In the genomic region with DNA sequence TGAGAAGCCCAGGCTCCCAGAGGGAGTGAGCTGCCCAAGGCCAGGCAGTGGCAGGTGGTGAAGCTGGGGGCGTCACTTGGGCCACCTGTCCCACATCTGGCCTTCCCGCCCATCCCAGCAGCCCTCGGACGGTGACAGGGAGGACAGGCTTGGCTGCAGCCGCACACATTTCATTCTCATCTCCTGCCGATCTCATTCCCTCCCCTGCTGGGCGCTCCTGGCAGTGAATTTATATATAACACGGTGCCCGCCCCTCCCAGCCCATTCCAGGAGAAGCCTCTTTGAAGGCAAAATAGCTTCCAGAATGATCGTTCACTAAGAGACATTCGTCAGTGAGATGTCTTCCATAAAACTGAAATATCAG, we compare ENCODE assay signal across 20 cellular contexts.
"Had no signal": no experiment of that assay in that cellular context is flagged by ENCODE, and none has a peak within 500 bp of the region (broad histone marks: within the 10 kb centered on the region; RNA-seq: fewer than 3 reads in every experiment).

No MANE protein-coding gene starts in this region.

- H3K4me3 ChIP-seq: gastroesophageal sphincter, heart left ventricle, left ventricle myocardium inferior, ovary, psoas muscle, testis, upper lobe of left lung had no signal

- DNase-seq: activated CD4-positive, alpha-beta T cell treated with anti-CD3 and anti-CD28 coated beads, Interleukin-2, amount 50 U/mL, for 1 hour; activated naive CD4-positive, alpha-beta T cell treated with anti-CD3 and anti-CD28 coated beads for 36 hours; anterior cingulate cortex; brain microvascular endothelial cell; effector CD4-positive, alpha-beta T cell; heart left ventricle; left ventricle myocardium inferior; mesenchymal stem cell; naive thymus-derived CD8-positive, alpha-beta T cell; psoas muscle; stimulated activated CD4-positive, alpha-beta T cell treated with anti-CD3 and anti-CD28 coated beads, Interleukin-4, amount 100 ng/mL, for 24 hours; T1000; testis had no signal

- H3K27me3 ChIP-seq: brain microvascular endothelial cell, ovary, testis, upper lobe of left lung had no signal

- H3K9me3 ChIP-seq: gastroesophageal sphincter, heart left ventricle, left ventricle myocardium inferior, ovary, psoas muscle, testis, upper lobe of left lung had no signal

- H3K4me3 Mint-ChIP-seq: activated naive CD4-positive, alpha-beta T cell treated with anti-CD3 and anti-CD28 coated beads for 36 hours; activated T-helper 17 cell treated with anti-CD3 and anti-CD28 coated beads, Interleukin-2, amount 50 U/mL, for 72 hours; central memory CD8-positive, alpha-beta T cell; naive thymus-derived CD8-positive, alpha-beta T cell; stimulated activated effector memory CD8-positive, alpha-beta T cell treated with anti-CD3 and anti-CD28 coated beads, Interleukin-12 subunit alpha, Interleukin-12 subunit beta, amount 100 ng/mL, for 72 hours had no signal

- H3K36me3 Mint-ChIP-seq: naive thymus-derived CD8-positive, alpha-beta T cell; stimulated activated effector memory CD8-positive, alpha-beta T cell treated with anti-CD3 and anti-CD28 coated beads, Interleukin-12 subunit alpha, Interleukin-12 subunit beta, amount 100 ng/mL, for 72 hours had no signal

- H3K4me1 ChIP-seq: heart left ventricle, left ventricle myocardium inferior, psoas muscle, testis, upper lobe of left lung had no signal

- H3K9me3 Mint-ChIP-seq: activated naive CD4-positive, alpha-beta T cell treated with anti-CD3 and anti-CD28 coated beads for 36 hours; activated T-helper 17 cell treated with anti-CD3 and anti-CD28 coated beads, Interleukin-2, amount 50 U/mL, for 72 hours; central memory CD8-positive, alpha-beta T cell; stimulated activated effector memory CD8-positive, alpha-beta T cell treated with anti-CD3 and anti-CD28 coated beads, Interleukin-12 subunit alpha, Interleukin-12 subunit beta, amount 100 ng/mL, for 72 hours had no signal

- ATAC-seq: activated T-helper 17 cell treated with anti-CD3 and anti-CD28 coated beads, Interleukin-2, amount 50 U/mL, for 72 hours; gastroesophageal sphincter; heart left ventricle; naive thymus-derived CD8-positive, alpha-beta T cell; psoas muscle; sciatic nerve; stimulated activated effector memory CD8-positive, alpha-beta T cell treated with anti-CD3 and anti-CD28 coated beads, Interleukin-12 subunit alpha, Interleukin-12 subunit beta, amount 100 ng/mL, for 72 hours had no signal

- H3K4me1 Mint-ChIP-seq: activated T-helper 17 cell treated with anti-CD3 and anti-CD28 coated beads, Interleukin-2, amount 50 U/mL, for 72 hours; central memory CD8-positive, alpha-beta T cell; naive thymus-derived CD8-positive, alpha-beta T cell; stimulated activated effector memory CD8-positive, alpha-beta T cell treated with anti-CD3 and anti-CD28 coated beads, Interleukin-12 subunit alpha, Interleukin-12 subunit beta, amount 100 ng/mL, for 72 hours had no signal

- H3K36me3 ChIP-seq: brain microvascular endothelial cell, gastroesophageal sphincter, heart left ventricle, left ventricle myocardium inferior, ovary, upper lobe of left lung had no signal

- H3K27ac Mint-ChIP-seq: activated naive CD4-positive, alpha-beta T cell treated with anti-CD3 and anti-CD28 coated beads for 36 hours; activated T-helper 17 cell treated with anti-CD3 and anti-CD28 coated beads, Interleukin-2, amount 50 U/mL, for 72 hours; naive thymus-derived CD8-positive, alpha-beta T cell; stimulated activated effector memory CD8-positive, alpha-beta T cell treated with anti-CD3 and anti-CD28 coated beads, Interleukin-12 subunit alpha, Interleukin-12 subunit beta, amount 100 ng/mL, for 72 hours had no signal

- H3K27ac ChIP-seq: brain microvascular endothelial cell, gastroesophageal sphincter, heart left ventricle, left ventricle myocardium inferior, ovary, psoas muscle, testis, upper lobe of left lung had no signal
